In the genomic region with DNA sequence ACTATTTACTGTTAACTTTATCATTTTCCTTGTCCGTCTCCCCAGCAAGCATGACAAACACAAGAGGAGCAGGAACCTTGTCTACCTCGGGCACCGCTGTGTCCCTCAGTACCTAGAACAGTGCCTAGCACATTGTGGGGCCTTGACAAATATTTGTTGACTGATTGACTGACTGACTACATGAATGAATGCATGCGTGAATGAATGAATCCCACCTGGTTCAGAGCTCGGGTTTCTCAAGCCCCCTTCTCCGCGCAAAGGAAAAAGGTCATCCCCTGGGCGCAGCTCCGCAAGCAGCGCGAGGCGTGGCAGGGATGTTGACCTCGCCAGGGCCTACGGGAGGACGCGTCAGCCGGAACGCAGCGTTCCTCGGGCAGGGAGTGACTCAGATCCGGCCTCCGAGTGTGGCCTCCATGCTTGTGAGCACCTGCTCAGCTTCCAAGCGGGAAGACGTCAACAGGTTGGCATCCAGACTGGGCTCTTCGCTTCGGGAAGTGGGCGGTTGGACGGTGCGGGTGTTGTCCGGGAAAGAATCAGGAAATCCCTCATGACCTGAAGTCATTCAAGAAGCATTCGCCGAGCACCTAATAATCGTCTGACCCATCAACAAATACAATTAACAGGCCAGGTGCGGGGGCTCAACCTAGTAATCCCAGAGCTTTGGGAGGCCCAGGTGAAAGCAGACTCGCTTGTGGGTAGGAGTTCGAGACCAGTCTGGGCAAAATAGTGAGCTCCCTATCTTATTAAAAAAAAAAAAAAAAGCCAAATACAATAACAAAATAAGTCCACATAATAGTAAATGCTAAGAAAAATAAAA, we compare ENCODE assay signal across 1 cellular context.
TF ChIP-seq lines count a peak whose summit lies in the region.

No MANE protein-coding gene starts in this region.

TF ChIP-seq in HepG2, 621 proteins besides CTCF, POLR2A, EP300 and RAD21 (continued from another document and continues in another):
- TF ChIP-seq, protein P1, sequence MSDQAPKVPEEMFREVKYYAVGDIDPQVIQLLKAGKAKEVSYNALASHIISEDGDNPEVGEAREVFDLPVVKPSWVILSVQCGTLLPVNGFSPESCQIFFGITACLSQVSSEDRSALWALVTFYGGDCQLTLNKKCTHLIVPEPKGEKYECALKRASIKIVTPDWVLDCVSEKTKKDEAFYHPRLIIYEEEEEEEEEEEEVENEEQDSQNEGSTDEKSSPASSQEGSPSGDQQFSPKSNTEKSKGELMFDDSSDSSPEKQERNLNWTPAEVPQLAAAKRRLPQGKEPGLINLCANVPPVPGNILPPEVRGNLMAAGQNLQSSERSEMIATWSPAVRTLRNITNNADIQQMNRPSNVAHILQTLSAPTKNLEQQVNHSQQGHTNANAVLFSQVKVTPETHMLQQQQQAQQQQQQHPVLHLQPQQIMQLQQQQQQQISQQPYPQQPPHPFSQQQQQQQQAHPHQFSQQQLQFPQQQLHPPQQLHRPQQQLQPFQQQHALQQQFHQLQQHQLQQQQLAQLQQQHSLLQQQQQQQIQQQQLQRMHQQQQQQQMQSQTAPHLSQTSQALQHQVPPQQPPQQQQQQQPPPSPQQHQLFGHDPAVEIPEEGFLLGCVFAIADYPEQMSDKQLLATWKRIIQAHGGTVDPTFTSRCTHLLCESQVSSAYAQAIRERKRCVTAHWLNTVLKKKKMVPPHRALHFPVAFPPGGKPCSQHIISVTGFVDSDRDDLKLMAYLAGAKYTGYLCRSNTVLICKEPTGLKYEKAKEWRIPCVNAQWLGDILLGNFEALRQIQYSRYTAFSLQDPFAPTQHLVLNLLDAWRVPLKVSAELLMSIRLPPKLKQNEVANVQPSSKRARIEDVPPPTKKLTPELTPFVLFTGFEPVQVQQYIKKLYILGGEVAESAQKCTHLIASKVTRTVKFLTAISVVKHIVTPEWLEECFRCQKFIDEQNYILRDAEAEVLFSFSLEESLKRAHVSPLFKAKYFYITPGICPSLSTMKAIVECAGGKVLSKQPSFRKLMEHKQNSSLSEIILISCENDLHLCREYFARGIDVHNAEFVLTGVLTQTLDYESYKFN (CRISPR knock-in tag; conservative IDR thresholded peaks at IDR 0.05) = no peak; the same call in 1 of the 2 replicates
- no peak; the same call in 1 of the 2 replicates for TF ChIP-seq ZMYM4 (CRISPR knock-in tag; IDR thresholded peaks at IDR 0.05)
- peak; percentile 12 for TF ChIP-seq TEAD3 (CRISPR knock-in tag; optimal IDR thresholded peaks at IDR 0.05; ENCODE audit: borderline replicate concordance)
- TF ChIP-seq BHLHE40 (IDR thresholded peaks at IDR 0.05; ENCODE audit: low read length) = no peak
- TF ChIP-seq, protein P2, sequence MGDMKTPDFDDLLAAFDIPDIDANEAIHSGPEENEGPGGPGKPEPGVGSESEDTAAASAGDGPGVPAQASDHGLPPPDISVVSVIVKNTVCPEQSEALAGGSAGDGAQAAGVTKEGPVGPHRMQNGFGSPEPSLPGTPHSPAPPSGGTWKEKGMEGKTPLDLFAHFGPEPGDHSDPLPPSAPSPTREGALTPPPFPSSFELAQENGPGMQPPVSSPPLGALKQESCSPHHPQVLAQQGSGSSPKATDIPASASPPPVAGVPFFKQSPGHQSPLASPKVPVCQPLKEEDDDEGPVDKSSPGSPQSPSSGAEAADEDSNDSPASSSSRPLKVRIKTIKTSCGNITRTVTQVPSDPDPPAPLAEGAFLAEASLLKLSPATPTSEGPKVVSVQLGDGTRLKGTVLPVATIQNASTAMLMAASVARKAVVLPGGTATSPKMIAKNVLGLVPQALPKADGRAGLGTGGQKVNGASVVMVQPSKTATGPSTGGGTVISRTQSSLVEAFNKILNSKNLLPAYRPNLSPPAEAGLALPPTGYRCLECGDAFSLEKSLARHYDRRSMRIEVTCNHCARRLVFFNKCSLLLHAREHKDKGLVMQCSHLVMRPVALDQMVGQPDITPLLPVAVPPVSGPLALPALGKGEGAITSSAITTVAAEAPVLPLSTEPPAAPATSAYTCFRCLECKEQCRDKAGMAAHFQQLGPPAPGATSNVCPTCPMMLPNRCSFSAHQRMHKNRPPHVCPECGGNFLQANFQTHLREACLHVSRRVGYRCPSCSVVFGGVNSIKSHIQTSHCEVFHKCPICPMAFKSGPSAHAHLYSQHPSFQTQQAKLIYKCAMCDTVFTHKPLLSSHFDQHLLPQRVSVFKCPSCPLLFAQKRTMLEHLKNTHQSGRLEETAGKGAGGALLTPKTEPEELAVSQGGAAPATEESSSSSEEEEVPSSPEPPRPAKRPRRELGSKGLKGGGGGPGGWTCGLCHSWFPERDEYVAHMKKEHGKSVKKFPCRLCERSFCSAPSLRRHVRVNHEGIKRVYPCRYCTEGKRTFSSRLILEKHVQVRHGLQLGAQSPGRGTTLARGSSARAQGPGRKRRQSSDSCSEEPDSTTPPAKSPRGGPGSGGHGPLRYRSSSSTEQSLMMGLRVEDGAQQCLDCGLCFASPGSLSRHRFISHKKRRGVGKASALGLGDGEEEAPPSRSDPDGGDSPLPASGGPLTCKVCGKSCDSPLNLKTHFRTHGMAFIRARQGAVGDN (CRISPR knock-in tag; IDR thresholded peaks at IDR 0.05) = peak; percentile 83
- 0 out of 2 replicates have a peak, but pooled peaks have one; percentile 16 for TF ChIP-seq BRD4 (CRISPR knock-in tag; IDR thresholded peaks at IDR 0.05)
- TF ChIP-seq KDM5B (CRISPR knock-in tag; IDR thresholded peaks at IDR 0.05; ENCODE audit: borderline replicate concordance) = peak; percentile 24; the same call in 1 of the 2 replicates
- TF ChIP-seq SRY (CRISPR knock-in tag; IDR thresholded peaks at IDR 0.05) = 0 out of 2 replicates have a peak, but pooled peaks have one; percentile 81
- 0 out of 2 replicates have a peak, but pooled peaks have one; percentile 16 for TF ChIP-seq ZNF234 (CRISPR knock-in tag; conservative IDR thresholded peaks at IDR 0.05)
- TF ChIP-seq KDM2A (CRISPR knock-in tag; IDR thresholded peaks at IDR 0.05; ENCODE audit: borderline replicate concordance, low read depth) = peak; percentile 14
- no peak for TF ChIP-seq MAFF (IDR thresholded peaks at IDR 0.05; ENCODE audit: low read depth, low read length)
- no peak for TF ChIP-seq NR3C1 (CRISPR knock-in tag; IDR thresholded peaks at IDR 0.05)
- no peak for TF ChIP-seq TMF1 (CRISPR knock-in tag; IDR thresholded peaks at IDR 0.05; ENCODE audit: low read depth)
- TF ChIP-seq ZFY (CRISPR knock-in tag; IDR thresholded peaks at IDR 0.05) = peak; percentile 33; the same call in 1 of the 2 replicates
- TF ChIP-seq SETDB1 (CRISPR knock-in tag; IDR thresholded peaks at IDR 0.05; ENCODE audit: borderline replicate concordance) = no peak
- TF ChIP-seq, protein P3, sequence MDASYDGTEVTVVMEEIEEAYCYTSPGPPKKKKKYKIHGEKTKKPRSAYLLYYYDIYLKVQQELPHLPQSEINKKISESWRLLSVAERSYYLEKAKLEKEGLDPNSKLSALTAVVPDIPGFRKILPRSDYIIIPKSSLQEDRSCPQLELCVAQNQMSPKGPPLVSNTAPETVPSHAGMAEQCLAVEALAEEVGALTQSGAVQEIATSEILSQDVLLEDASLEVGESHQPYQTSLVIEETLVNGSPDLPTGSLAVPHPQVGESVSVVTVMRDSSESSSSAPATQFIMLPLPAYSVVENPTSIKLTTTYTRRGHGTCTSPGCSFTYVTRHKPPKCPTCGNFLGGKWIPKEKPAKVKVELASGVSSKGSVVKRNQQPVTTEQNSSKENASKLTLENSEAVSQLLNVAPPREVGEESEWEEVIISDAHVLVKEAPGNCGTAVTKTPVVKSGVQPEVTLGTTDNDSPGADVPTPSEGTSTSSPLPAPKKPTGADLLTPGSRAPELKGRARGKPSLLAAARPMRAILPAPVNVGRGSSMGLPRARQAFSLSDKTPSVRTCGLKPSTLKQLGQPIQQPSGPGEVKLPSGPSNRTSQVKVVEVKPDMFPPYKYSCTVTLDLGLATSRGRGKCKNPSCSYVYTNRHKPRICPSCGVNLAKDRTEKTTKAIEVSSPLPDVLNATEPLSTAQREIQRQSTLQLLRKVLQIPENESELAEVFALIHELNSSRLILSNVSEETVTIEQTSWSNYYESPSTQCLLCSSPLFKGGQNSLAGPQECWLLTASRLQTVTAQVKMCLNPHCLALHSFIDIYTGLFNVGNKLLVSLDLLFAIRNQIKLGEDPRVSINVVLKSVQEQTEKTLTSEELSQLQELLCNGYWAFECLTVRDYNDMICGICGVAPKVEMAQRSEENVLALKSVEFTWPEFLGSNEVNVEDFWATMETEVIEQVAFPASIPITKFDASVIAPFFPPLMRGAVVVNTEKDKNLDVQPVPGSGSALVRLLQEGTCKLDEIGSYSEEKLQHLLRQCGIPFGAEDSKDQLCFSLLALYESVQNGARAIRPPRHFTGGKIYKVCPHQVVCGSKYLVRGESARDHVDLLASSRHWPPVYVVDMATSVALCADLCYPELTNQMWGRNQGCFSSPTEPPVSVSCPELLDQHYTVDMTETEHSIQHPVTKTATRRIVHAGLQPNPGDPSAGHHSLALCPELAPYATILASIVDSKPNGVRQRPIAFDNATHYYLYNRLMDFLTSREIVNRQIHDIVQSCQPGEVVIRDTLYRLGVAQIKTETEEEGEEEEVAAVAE (CRISPR knock-in tag; IDR thresholded peaks at IDR 0.05; ENCODE audit: borderline replicate concordance) = no peak
- no peak for TF ChIP-seq ZNF260 (CRISPR knock-in tag; IDR thresholded peaks at IDR 0.05; ENCODE audit: borderline replicate concordance, low read depth)
- TF ChIP-seq GATAD1 (CRISPR knock-in tag; IDR thresholded peaks at IDR 0.05) = 0 out of 2 replicates have a peak, but pooled peaks have one; percentile 11
- no peak for TF ChIP-seq ZNF562 (CRISPR knock-in tag; IDR thresholded peaks at IDR 0.05; ENCODE audit: borderline replicate concordance)
- TF ChIP-seq, protein P4, sequence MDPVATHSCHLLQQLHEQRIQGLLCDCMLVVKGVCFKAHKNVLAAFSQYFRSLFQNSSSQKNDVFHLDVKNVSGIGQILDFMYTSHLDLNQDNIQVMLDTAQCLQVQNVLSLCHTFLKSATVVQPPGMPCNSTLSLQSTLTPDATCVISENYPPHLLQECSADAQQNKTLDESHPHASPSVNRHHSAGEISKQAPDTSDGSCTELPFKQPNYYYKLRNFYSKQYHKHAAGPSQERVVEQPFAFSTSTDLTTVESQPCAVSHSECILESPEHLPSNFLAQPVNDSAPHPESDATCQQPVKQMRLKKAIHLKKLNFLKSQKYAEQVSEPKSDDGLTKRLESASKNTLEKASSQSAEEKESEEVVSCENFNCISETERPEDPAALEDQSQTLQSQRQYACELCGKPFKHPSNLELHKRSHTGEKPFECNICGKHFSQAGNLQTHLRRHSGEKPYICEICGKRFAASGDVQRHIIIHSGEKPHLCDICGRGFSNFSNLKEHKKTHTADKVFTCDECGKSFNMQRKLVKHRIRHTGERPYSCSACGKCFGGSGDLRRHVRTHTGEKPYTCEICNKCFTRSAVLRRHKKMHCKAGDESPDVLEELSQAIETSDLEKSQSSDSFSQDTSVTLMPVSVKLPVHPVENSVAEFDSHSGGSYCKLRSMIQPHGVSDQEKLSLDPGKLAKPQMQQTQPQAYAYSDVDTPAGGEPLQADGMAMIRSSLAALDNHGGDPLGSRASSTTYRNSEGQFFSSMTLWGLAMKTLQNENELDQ (CRISPR knock-in tag; IDR thresholded peaks at IDR 0.05; ENCODE audit: borderline replicate concordance) = no peak
- no peak for TF ChIP-seq RNF2 (conservative IDR thresholded peaks at IDR 0.05; ENCODE audit: low read depth)
- 0 out of 2 replicates have a peak, but pooled peaks have one; percentile 15 for TF ChIP-seq ZNF563 (CRISPR knock-in tag; IDR thresholded peaks at IDR 0.05)
- TF ChIP-seq ZFX (CRISPR knock-in tag; IDR thresholded peaks at IDR 0.05; ENCODE audit: low read depth) = peak; percentile 62; the same call in 1 of the 2 replicates
- TF ChIP-seq, protein P5, sequence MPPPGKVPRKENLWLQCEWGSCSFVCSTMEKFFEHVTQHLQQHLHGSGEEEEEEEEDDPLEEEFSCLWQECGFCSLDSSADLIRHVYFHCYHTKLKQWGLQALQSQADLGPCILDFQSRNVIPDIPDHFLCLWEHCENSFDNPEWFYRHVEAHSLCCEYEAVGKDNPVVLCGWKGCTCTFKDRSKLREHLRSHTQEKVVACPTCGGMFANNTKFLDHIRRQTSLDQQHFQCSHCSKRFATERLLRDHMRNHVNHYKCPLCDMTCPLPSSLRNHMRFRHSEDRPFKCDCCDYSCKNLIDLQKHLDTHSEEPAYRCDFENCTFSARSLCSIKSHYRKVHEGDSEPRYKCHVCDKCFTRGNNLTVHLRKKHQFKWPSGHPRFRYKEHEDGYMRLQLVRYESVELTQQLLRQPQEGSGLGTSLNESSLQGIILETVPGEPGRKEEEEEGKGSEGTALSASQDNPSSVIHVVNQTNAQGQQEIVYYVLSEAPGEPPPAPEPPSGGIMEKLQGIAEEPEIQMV (CRISPR knock-in tag; IDR thresholded peaks at IDR 0.05; ENCODE audit: low read depth) = no peak; the same call in 1 of the 2 replicates
- TF ChIP-seq HNF4A (CRISPR knock-in tag; IDR thresholded peaks at IDR 0.05) = peak; percentile 1; the same call in 1 of the 2 replicates
- TF ChIP-seq, protein P6, sequence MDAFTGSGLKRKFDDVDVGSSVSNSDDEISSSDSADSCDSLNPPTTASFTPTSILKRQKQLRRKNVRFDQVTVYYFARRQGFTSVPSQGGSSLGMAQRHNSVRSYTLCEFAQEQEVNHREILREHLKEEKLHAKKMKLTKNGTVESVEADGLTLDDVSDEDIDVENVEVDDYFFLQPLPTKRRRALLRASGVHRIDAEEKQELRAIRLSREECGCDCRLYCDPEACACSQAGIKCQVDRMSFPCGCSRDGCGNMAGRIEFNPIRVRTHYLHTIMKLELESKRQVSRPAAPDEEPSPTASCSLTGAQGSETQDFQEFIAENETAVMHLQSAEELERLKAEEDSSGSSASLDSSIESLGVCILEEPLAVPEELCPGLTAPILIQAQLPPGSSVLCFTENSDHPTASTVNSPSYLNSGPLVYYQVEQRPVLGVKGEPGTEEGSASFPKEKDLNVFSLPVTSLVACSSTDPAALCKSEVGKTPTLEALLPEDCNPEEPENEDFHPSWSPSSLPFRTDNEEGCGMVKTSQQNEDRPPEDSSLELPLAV (CRISPR knock-in tag; conservative IDR thresholded peaks at IDR 0.05; ENCODE audit: low read depth) = no peak
- 0 out of 2 replicates have a peak, but pooled peaks have one; percentile 1 for TF ChIP-seq ZC3H4 (CRISPR knock-in tag; IDR thresholded peaks at IDR 0.05; ENCODE audit: borderline replicate concordance)
- TF ChIP-seq, protein P7, sequence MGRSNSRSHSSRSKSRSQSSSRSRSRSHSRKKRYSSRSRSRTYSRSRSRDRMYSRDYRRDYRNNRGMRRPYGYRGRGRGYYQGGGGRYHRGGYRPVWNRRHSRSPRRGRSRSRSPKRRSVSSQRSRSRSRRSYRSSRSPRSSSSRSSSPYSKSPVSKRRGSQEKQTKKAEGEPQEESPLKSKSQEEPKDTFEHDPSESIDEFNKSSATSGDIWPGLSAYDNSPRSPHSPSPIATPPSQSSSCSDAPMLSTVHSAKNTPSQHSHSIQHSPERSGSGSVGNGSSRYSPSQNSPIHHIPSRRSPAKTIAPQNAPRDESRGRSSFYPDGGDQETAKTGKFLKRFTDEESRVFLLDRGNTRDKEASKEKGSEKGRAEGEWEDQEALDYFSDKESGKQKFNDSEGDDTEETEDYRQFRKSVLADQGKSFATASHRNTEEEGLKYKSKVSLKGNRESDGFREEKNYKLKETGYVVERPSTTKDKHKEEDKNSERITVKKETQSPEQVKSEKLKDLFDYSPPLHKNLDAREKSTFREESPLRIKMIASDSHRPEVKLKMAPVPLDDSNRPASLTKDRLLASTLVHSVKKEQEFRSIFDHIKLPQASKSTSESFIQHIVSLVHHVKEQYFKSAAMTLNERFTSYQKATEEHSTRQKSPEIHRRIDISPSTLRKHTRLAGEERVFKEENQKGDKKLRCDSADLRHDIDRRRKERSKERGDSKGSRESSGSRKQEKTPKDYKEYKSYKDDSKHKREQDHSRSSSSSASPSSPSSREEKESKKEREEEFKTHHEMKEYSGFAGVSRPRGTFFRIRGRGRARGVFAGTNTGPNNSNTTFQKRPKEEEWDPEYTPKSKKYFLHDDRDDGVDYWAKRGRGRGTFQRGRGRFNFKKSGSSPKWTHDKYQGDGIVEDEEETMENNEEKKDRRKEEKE (IDR thresholded peaks at IDR 0.05) = no peak
- peak; percentile 58 for TF ChIP-seq ETV5 (CRISPR knock-in tag; IDR thresholded peaks at IDR 0.05; ENCODE audit: borderline replicate concordance)
- TF ChIP-seq MTF2 (CRISPR knock-in tag; IDR thresholded peaks at IDR 0.05; ENCODE audit: borderline replicate concordance) = no peak
- peak; percentile 93 for TF ChIP-seq ZMYM3 (CRISPR knock-in tag; IDR thresholded peaks at IDR 0.05)
- TF ChIP-seq NRL (CRISPR knock-in tag; IDR thresholded peaks at IDR 0.05; ENCODE audit: borderline replicate concordance) = 0 out of 2 replicates have a peak, but pooled peaks have one; percentile 26
